20 cellular contexts compared by ENCODE assay signal in genomic region chr16:54628796-54629625, GRCh38.
"Had no signal": no experiment of that assay in that cellular context is flagged by ENCODE, and none has a peak within 500 bp of the region (broad histone marks: within the 10 kb centered on the region; RNA-seq: fewer than 3 reads in every experiment).

No MANE protein-coding gene starts in this region.

- DNase-seq: activated naive CD4-positive, alpha-beta T cell treated with Interleukin-2 at 50 U/mL for 16 hours; activated naive CD8-positive, alpha-beta T cell treated with anti-CD3 and anti-CD28 coated beads, Interleukin-2, amount 50 U/mL, for 24 hours; activated T-cell treated with anti-CD3 and anti-CD28 coated beads for 4 hours; dermis blood vessel endothelial cell; erythroblast; heart right ventricle; left colon; mesenchymal stem cell; natural killer cell; stimulated activated CD4-positive, alpha-beta T cell treated with anti-CD3 and anti-CD28 coated beads, Interleukin-15, amount 100 ng/mL, for 24 hours; stimulated activated CD4-positive, alpha-beta T cell treated with anti-CD3 and anti-CD28 coated beads, Interleukin-4, amount 100 ng/mL, for 1 hour; stimulated activated naive CD4-positive, alpha-beta T cell; substantia nigra had no signal

- H3K4me1 Mint-ChIP-seq: activated naive CD8-positive, alpha-beta T cell treated with anti-CD3 and anti-CD28 coated beads, Interleukin-2, amount 50 U/mL, for 24 hours; natural killer cell had no signal

- H3K27me3 ChIP-seq: ascending aorta, heart right ventricle, right atrium auricular region had no signal

- H3K27ac Mint-ChIP-seq: activated naive CD8-positive, alpha-beta T cell treated with anti-CD3 and anti-CD28 coated beads, Interleukin-2, amount 50 U/mL, for 24 hours; natural killer cell; progenitor cell of endocrine pancreas had no signal

- H3K36me3 ChIP-seq: ascending aorta, gastroesophageal sphincter, heart right ventricle, right atrium auricular region, tibial nerve had no signal

- H3K4me3 ChIP-seq: ascending aorta, gastroesophageal sphincter, heart right ventricle, right atrium auricular region, skin epidermis, tibial nerve had no signal

- H3K27ac ChIP-seq: ascending aorta, gastroesophageal sphincter, heart right ventricle, right atrium auricular region, tibial nerve had no signal

- H3K4me1 ChIP-seq: gastroesophageal sphincter, right atrium auricular region, tibial nerve had no signal

- H3K9me3 ChIP-seq: ascending aorta, gastroesophageal sphincter, heart right ventricle, right atrium auricular region, tibial nerve had no signal

- ATAC-seq: activated CD4-positive, CD25-positive, alpha-beta regulatory T cell treated with anti-CD3 and anti-CD28 coated beads, Interleukin-2, amount 50 U/mL, for 24 hours; activated naive CD8-positive, alpha-beta T cell treated with anti-CD3 and anti-CD28 coated beads, Interleukin-2, amount 50 U/mL, for 24 hours; gastroesophageal sphincter; heart right ventricle; left colon; natural killer cell had no signal

- H3K36me3 Mint-ChIP-seq: natural killer cell had no signal

- H3K4me3 Mint-ChIP-seq: activated naive CD8-positive, alpha-beta T cell treated with anti-CD3 and anti-CD28 coated beads, Interleukin-2, amount 50 U/mL, for 24 hours; natural killer cell had no signal

- H3K9me3 Mint-ChIP-seq: activated naive CD8-positive, alpha-beta T cell treated with anti-CD3 and anti-CD28 coated beads, Interleukin-2, amount 50 U/mL, for 24 hours had no signal
